ENCODE assay signal across 9 cellular contexts in genomic region chr4:153523171-153523757, GRCh38. TPM values are rescaled to one million over a fixed set of nuclear protein-coding genes. Genes with fewer than 3 reads are reported as not detected.
DNase-seq lines count a peak whose midpoint lies in the region; ATAC-seq and TF ChIP-seq lines count a peak whose summit lies in the region.
"Had no signal": no experiment of that assay in that cellular context is flagged by ENCODE, and none has a peak within 500 bp of the region (broad histone marks: within the 10 kb centered on the region; RNA-seq: fewer than 3 reads in every experiment).

No MANE protein-coding gene starts in this region.

- H3K27me3 Mint-ChIP-seq in activated CD4-positive, alpha-beta T cell treated with anti-CD3 and anti-CD28 coated beads, Interleukin-2, amount 10 ng/mL, durations not matched to agents 7 days and 5 days, result no peaks in the 10 kb centered on the region
- H3K27me3 Mint-ChIP-seq in stimulated activated naive B cell treated with anti-CD40 and anti-IgM and Interleukin-4, amounts not matched to agents 10 μg/mL and 1 μg/mL and 100 μg/mL, for 72 hours, result no peaks in the 10 kb centered on the region

- peak overlapping the region; percentile 94 for H3K27ac Mint-ChIP-seq in activated CD4-positive, alpha-beta T cell treated with anti-CD3 and anti-CD28 coated beads, Interleukin-2, amount 10 ng/mL, durations not matched to agents 7 days and 5 days
- peak overlapping the region; percentile 79 for H3K27ac Mint-ChIP-seq in stimulated activated naive B cell treated with anti-CD40 and anti-IgM and Interleukin-4, amounts not matched to agents 10 μg/mL and 1 μg/mL and 100 μg/mL, for 72 hours

- no peaks in the 10 kb centered on the region for H3K27me3 ChIP-seq in SJCRH30
- H3K27me3 ChIP-seq in ectodermal cell (ENCODE audit: control insufficient read depth, insufficient read depth, low read length, poor library complexity, severe bottlenecking), result no peaks in the 10 kb centered on the region
- no peaks in the 10 kb centered on the region for H3K27me3 ChIP-seq in WERI-Rb-1 (ENCODE audit: insufficient read depth, low read depth, severe bottlenecking)

- H3K4me1 Mint-ChIP-seq in activated CD4-positive, alpha-beta T cell treated with anti-CD3 and anti-CD28 coated beads, Interleukin-2, amount 10 ng/mL, durations not matched to agents 7 days and 5 days, result peaks cover 95% of the 10 kb centered on the region
- peaks cover 78 to 97% of the 10 kb centered on the region in 2 donors for H3K4me1 Mint-ChIP-seq in stimulated activated naive B cell treated with anti-CD40 and anti-IgM and Interleukin-4, amounts not matched to agents 10 μg/mL and 1 μg/mL and 100 μg/mL, for 72 hours

- H3K4me3 ChIP-seq in SJCRH30, result no peak overlapping the region
- H3K4me3 ChIP-seq in ectodermal cell (ENCODE audit: insufficient read depth, low read depth, low read length), result no peak overlapping the region
- no peak overlapping the region for H3K4me3 ChIP-seq in WERI-Rb-1 (ENCODE audit: low read depth, low read length)

- POLR2A ChIA-PET in activated CD4-positive, alpha-beta T cell treated with anti-CD3 and anti-CD28 coated beads, Interleukin-2, amount 10 ng/mL, durations not matched to agents 7 days and 5 days (lab: Charles Lee), result interaction anchor here (0.5 kb wide), 1 partner anchor 18 kb away, joined by 3 read pairs; no protein-coding TSS in a partner anchor
- POLR2A ChIA-PET in GM10248 (lab: Yijun Ruan, JAX), result no interaction called here

- H3K4me1 ChIP-seq in SJCRH30 (peaks cover 61% of the 10 kb centered on the region), ectodermal cell (ENCODE audit: control insufficient read depth, insufficient read depth, low read length) (peaks cover 23% of the 10 kb centered on the region)

- 47 to 57% methylated on average over 4 to 5 of the region's 5 CpGs for WGBS in ectodermal cell, 2 experiments

- CTCF ChIA-PET in activated CD4-positive, alpha-beta T cell treated with anti-CD3 and anti-CD28 coated beads, Interleukin-2, amount 10 ng/mL, durations not matched to agents 7 days and 5 days (lab: Charles Lee), result interaction anchor here (1.1 to 1.7 kb wide), 8 partner anchors 9 to 58 kb away, joined by 3 to 6 read pairs (median 5); partner anchors contain the start of gene TMEM131L
- CTCF ChIA-PET in GM10248 (lab: Yijun Ruan, JAX), result interaction anchor here (0.6 to 1.8 kb wide), 6 partner anchors 9 to 90 kb away, joined by 3 to 7 read pairs (median 6); no protein-coding TSS in a partner anchor

- TF ChIP-seq CTCF in GM10248 (IDR thresholded peaks at IDR 0.05; ENCODE audit: control extremely low read depth, extremely low read depth, low read depth, missing control alignments), result no peak
- no peak for TF ChIP-seq CTCF in WERI-Rb-1 (IDR thresholded peaks at IDR 0.05; ENCODE audit: low read depth, low read length)

- H3K4me3 Mint-ChIP-seq in activated CD4-positive, alpha-beta T cell treated with anti-CD3 and anti-CD28 coated beads, Interleukin-2, amount 10 ng/mL, durations not matched to agents 7 days and 5 days, result peak overlapping the region; percentile 61
- peak overlapping the region; percentile 68 to 74 for H3K4me3 Mint-ChIP-seq in stimulated activated naive B cell treated with anti-CD40 and anti-IgM and Interleukin-4, amounts not matched to agents 10 μg/mL and 1 μg/mL and 100 μg/mL, for 72 hours

- peak overlapping the region; percentile 15; the same call in 1 of the 2 replicates for H3K27ac ChIP-seq in SJCRH30
- H3K27ac ChIP-seq in ectodermal cell (ENCODE audit: insufficient read depth, low read depth, low read length, poor library complexity, severe bottlenecking), result peak overlapping the region; percentile 27
- H3K27ac ChIP-seq in WERI-Rb-1, result no peak overlapping the region

- DNase-seq in activated CD4-positive, alpha-beta T cell treated with anti-CD3 and anti-CD28 coated beads, Interleukin-2, amount 10 ng/mL, durations not matched to agents 7 days and 5 days, result no peak
- DNase-seq in activated CD4-positive, alpha-beta T cell treated with anti-CD3 and anti-CD28 coated beads for 1 hour, result no peak
- DNase-seq in SJCRH30 (no peak), GM10248 (ENCODE audit: extremely low spot score) (no peak), WERI-Rb-1 (no peak)
- DNase-seq in stimulated activated naive B cell treated with anti-CD40 and anti-IgM and Interleukin-4, amounts not matched to agents 10 μg/mL and 1 μg/mL and 100 μg/mL, for 72 hours, result no peak
- DNase-seq: SW 1271 had no signal

- peak; percentile 6 to 15 for ATAC-seq in stimulated activated naive B cell treated with anti-CD40 and anti-IgM and Interleukin-4, amounts not matched to agents 10 μg/mL and 1 μg/mL and 100 μg/mL, for 72 hours (replicated peaks)
- no peak for ATAC-seq in HG03039 (IDR thresholded peaks at IDR 0.05; ENCODE audit: unreplicated experiment)

- H3K36me3 Mint-ChIP-seq in activated CD4-positive, alpha-beta T cell treated with anti-CD3 and anti-CD28 coated beads, Interleukin-2, amount 10 ng/mL, durations not matched to agents 7 days and 5 days (ENCODE audit: low read depth), result peaks cover 52% of the 10 kb centered on the region
- H3K36me3 Mint-ChIP-seq in stimulated activated naive B cell treated with anti-CD40 and anti-IgM and Interleukin-4, amounts not matched to agents 10 μg/mL and 1 μg/mL and 100 μg/mL, for 72 hours, result peaks cover 18 to 33% of the 10 kb centered on the region in 2 donors

- H3K9me3 ChIP-seq in SJCRH30 (replicated peaks) (no peaks in the 10 kb centered on the region), ectodermal cell (ENCODE audit: control insufficient read depth, low read length) (no peaks in the 10 kb centered on the region), WERI-Rb-1 (ENCODE audit: severe bottlenecking) (no peaks in the 10 kb centered on the region)

- H3K9me3 Mint-ChIP-seq in activated CD4-positive, alpha-beta T cell treated with anti-CD3 and anti-CD28 coated beads, Interleukin-2, amount 10 ng/mL, durations not matched to agents 7 days and 5 days, result peaks cover 3% of the 10 kb centered on the region
- H3K9me3 Mint-ChIP-seq in stimulated activated naive B cell treated with anti-CD40 and anti-IgM and Interleukin-4, amounts not matched to agents 10 μg/mL and 1 μg/mL and 100 μg/mL, for 72 hours, result no peaks in the 10 kb centered on the region

- H3K36me3 ChIP-seq in SJCRH30 (no peaks in the 10 kb centered on the region), ectodermal cell (ENCODE audit: control insufficient read depth, insufficient read depth, low read length) (no peaks in the 10 kb centered on the region), WERI-Rb-1 (no peaks in the 10 kb centered on the region)

RNA-seq across cellular contexts. Expression of gene TMEM131L, which starts 57.1 kb away (rescaled TPM):
- total RNA-seq in activated CD4-positive, alpha-beta T cell treated with anti-CD3 and anti-CD28 coated beads, Interleukin-2, amount 10 ng/mL, durations not matched to agents 7 days and 5 days, result 10 to 100 TPM; 49.3 to 56.0 TPM
- total RNA-seq in SJCRH30 (2014; rRNA removed; shearing (Covaris generic)), result 55.0 and 61.3 TPM in 2 replicates
- polyA plus RNA-seq in ectodermal cell (2013, experiment 1 of 4), result 15.9 TPM
- polyA plus RNA-seq in ectodermal cell (2013, experiment 2 of 4), result 20.0 TPM
- polyA plus RNA-seq in ectodermal cell (2013, experiment 3 of 4), result 15.6 TPM
- polyA plus RNA-seq in ectodermal cell (2013, experiment 4 of 4), result 17.3 TPM
